ENCODE assay signal across 10 cellular contexts in the genomic region with DNA sequence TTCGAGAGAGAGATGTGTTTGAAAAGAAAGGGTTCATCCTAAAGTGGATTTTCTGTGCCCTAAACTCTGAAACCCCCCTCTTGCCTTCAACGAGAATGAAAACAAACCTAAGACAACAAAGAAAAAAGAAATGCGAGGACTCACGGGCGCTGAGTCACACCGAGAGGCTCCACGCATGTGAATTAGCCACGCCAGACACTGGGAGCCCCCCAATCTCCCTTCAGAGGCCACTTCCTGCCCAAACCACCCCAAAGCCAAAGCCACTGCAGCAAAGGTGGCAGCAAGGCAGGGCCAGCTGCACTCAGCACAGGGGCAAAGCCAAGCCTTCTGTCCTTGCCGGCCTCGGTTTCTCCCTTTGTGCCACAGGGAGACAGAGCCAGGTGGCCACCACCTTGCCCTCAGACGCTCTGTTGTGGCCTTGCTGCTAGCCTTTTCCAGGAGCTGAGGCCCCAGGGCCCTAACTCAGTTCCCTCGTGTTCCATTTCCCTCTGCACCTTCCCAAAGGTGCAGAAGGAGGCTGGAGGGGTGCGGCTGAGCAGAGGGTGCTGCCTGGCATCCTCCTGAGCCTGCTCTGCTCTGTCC.
DNase-seq lines count a peak whose midpoint lies in the region; ATAC-seq and TF ChIP-seq lines count a peak whose summit lies in the region.
"Had no signal": no experiment of that assay in that cellular context is flagged by ENCODE, and none has a peak within 500 bp of the region (broad histone marks: within the 10 kb centered on the region; RNA-seq: fewer than 3 reads in every experiment).

No MANE protein-coding gene starts in this region.

- no peak overlapping the region for H3K27ac ChIP-seq in OCI-LY3 (ENCODE audit: low read length)
- H3K27ac ChIP-seq in parathyroid adenoma, result peak overlapping the region; percentile 94
- H3K27ac ChIP-seq: C4-2B, KMS-11 had no signal

- no peak overlapping the region for H3K4me3 Mint-ChIP-seq in activated naive CD4-positive, alpha-beta T cell treated with anti-CD3 and anti-CD28 coated beads for 36 hours

- peaks cover 21% of the 10 kb centered on the region for H3K4me1 ChIP-seq in OCI-LY3 (ENCODE audit: low read length)
- H3K4me1 ChIP-seq in parathyroid adenoma, result peaks cover 45% of the 10 kb centered on the region

- CTCF ChIA-PET in activated naive CD4-positive, alpha-beta T cell treated with anti-CD3 and anti-CD28 coated beads for 36 hours (lab: Charles Lee), result interaction anchor here (0.8 to 3.2 kb wide), 2 partner anchors 68 to 90 kb away, joined by 3 to 8 read pairs; no protein-coding TSS in a partner anchor

- no peak overlapping the region for H3K4me3 ChIP-seq in OCI-LY3 (ENCODE audit: low read length)
- no peak overlapping the region for H3K4me3 ChIP-seq in parathyroid adenoma (ENCODE audit: low read depth, low read length)

- H4K20me1 ChIP-seq in OCI-LY3 (ENCODE audit: insufficient read depth, low read length), result peaks cover 39% of the 10 kb centered on the region; the same call in 1 of the 2 replicates

- H3K36me3 ChIP-seq in OCI-LY3 (replicated peaks; ENCODE audit: low read depth, low read length), result no peaks in the 10 kb centered on the region
- H3K36me3 ChIP-seq in parathyroid adenoma (ENCODE audit: control insufficient read depth, insufficient read depth, low read length), result no peaks in the 10 kb centered on the region

- H3K9me3 Mint-ChIP-seq in activated naive CD4-positive, alpha-beta T cell treated with anti-CD3 and anti-CD28 coated beads for 36 hours, result no peaks in the 10 kb centered on the region

- H3K9ac ChIP-seq in OCI-LY3 (ENCODE audit: low read length) (no peak overlapping the region), parathyroid adenoma (no peak overlapping the region)
- H3K9ac ChIP-seq: KMS-11 had no signal

- no peaks in the 10 kb centered on the region for H3K27me3 Mint-ChIP-seq in activated naive CD4-positive, alpha-beta T cell treated with anti-CD3 and anti-CD28 coated beads for 36 hours (ENCODE audit: low read depth)

- no peak for ATAC-seq in GM19395 (IDR thresholded peaks at IDR 0.05; ENCODE audit: unreplicated experiment)
- no peak for ATAC-seq in HG02642 (IDR thresholded peaks at IDR 0.05; ENCODE audit: poor library complexity, unreplicated experiment)

- H3K36me3 Mint-ChIP-seq in activated naive CD4-positive, alpha-beta T cell treated with anti-CD3 and anti-CD28 coated beads for 36 hours (ENCODE audit: low read depth), result no peaks in the 10 kb centered on the region

- H3K4me2 ChIP-seq in OCI-LY3 (ENCODE audit: low read length) (peak overlapping the region; percentile 52), parathyroid adenoma (ENCODE audit: low read length) (no peak overlapping the region)
- H3K4me2 ChIP-seq: KMS-11 had no signal

- no peak overlapping the region for H2AFZ ChIP-seq in OCI-LY3 (ENCODE audit: low read depth, low read length)
- no peak overlapping the region for H2AFZ ChIP-seq in parathyroid adenoma

- H3K79me2 ChIP-seq in OCI-LY3 (ENCODE audit: low read length), result peaks cover 3% of the 10 kb centered on the region; the same call in 1 of the 2 replicates
- H3K79me2 ChIP-seq in parathyroid adenoma, result peaks cover 63% of the 10 kb centered on the region

- H3K27me3 ChIP-seq in OCI-LY3 (ENCODE audit: low read depth, low read length), result no peaks in the 10 kb centered on the region
- H3K27me3 ChIP-seq in parathyroid adenoma (ENCODE audit: control insufficient read depth, insufficient read depth, low read length), result no peaks in the 10 kb centered on the region

- TF ChIP-seq CTCF in OCI-LY3 (IDR thresholded peaks at IDR 0.05; ENCODE audit: low read depth, low read length) (no peak), parathyroid adenoma (IDR thresholded peaks at IDR 0.05) (no peak)

- peaks cover 79% of the 10 kb centered on the region for H3K4me1 Mint-ChIP-seq in activated naive CD4-positive, alpha-beta T cell treated with anti-CD3 and anti-CD28 coated beads for 36 hours (ENCODE audit: low read depth)

- H3K9me3 ChIP-seq in OCI-LY3 (ENCODE audit: insufficient read depth, low read length) (no peaks in the 10 kb centered on the region), parathyroid adenoma (ENCODE audit: control insufficient read depth, low read length) (no peaks in the 10 kb centered on the region)

- H3K27ac Mint-ChIP-seq in activated naive CD4-positive, alpha-beta T cell treated with anti-CD3 and anti-CD28 coated beads for 36 hours, result peak overlapping the region; percentile 57

- peak; percentile 19 for DNase-seq in CD1c-positive myeloid dendritic cell (ENCODE audit: extremely low spot score)
- peak; percentile 86 for DNase-seq in activated naive CD4-positive, alpha-beta T cell treated with anti-CD3 and anti-CD28 coated beads for 36 hours
- DNase-seq in NCI-H1092 treated with DMSO at 0.1 percent for 48 hours (lab: John Stamatoyannopoulos, UW), result no peak
- no peak for DNase-seq in AG08396 (ENCODE audit: low spot score)

- intact Hi-C loops in activated naive CD4-positive, alpha-beta T cell treated with anti-CD3 and anti-CD28 coated beads for 36 hours (cut with micrococcal nuclease), result loop anchor here (1.0 kb wide), 1 partner anchor 20 kb away; no protein-coding TSS in a partner anchor

Comparison
In these comparisons a context has a peak if more than half of its experiments do, and no peak if none do; other contexts are left out.
1. DNase-seq: peak in CD1c-positive myeloid dendritic cell (single experiment) and activated naive CD4-positive, alpha-beta T cell treated with anti-CD3 and anti-CD28 coated beads for 36 hours (single experiment); none in NCI-H1092 treated with DMSO at 0.1 percent for 48 hours (single experiment) and AG08396 (single experiment).